15 cellular contexts compared by ENCODE assay signal in the genomic region with DNA sequence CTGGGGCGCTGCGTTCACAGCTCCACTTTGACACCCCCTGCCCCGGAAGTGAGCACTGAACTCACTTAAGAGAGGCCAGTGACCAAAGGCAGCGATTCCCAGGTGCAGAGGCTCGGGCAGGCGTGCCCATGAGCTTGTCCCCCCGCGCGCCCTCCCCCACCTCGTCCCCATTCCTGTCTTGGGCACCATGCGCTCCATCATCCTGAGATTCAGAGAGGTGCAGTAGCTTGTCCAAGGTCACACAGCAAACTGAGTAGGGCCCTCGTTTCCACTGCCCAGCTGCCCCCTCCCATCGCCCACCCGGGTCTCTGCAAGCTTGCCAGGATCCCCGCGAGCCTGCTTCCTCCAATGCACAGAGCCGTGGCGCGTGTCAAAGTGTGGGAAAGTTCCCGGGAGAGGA.
DNase-seq lines count a peak whose midpoint lies in the region; ATAC-seq and TF ChIP-seq lines count a peak whose summit lies in the region.
"Had no signal": no experiment of that assay in that cellular context is flagged by ENCODE, and none has a peak within 500 bp of the region (broad histone marks: within the 10 kb centered on the region; RNA-seq: fewer than 3 reads in every experiment).

No MANE protein-coding gene starts in this region.

- H3K36me3 ChIP-seq in left ventricle myocardium inferior (no peaks in the 10 kb centered on the region), suprapubic skin (no peaks in the 10 kb centered on the region)

- H3K27me3 Mint-ChIP-seq in brain (peaks cover 58% of the 10 kb centered on the region), immature natural killer cell (ENCODE audit: low read depth in 3 of 3) (peaks cover 11 to 29% (median 12%) of the 10 kb centered on the region in 3 donors)

- peaks cover 64% of the 10 kb centered on the region for H3K4me1 Mint-ChIP-seq in brain
- peaks cover 28 to 33% of the 10 kb centered on the region in 2 donors for H3K4me1 Mint-ChIP-seq in immature natural killer cell

- TF ChIP-seq POLR2A in suprapubic skin (IDR thresholded peaks at IDR 0.05), result no peak

- H3K4me3 Mint-ChIP-seq in brain (peak overlapping the region; percentile 76 to 87 (median 84)), immature natural killer cell (peak overlapping the region in 4 of 5 donors; percentile 44 to 83 (median 73))
- H3K4me3 Mint-ChIP-seq: activated naive CD4-positive, alpha-beta T cell treated with anti-CD3 and anti-CD28 coated beads, Interleukin-2, amount 10 ng/mL, durations not matched to agents 7 days and 5 days had no signal

- ATAC-seq in Right ventricle myocardium inferior, result no peak
- ATAC-seq: HCT116; stimulated activated naive CD8-positive, alpha-beta T cell treated with anti-CD3 and anti-CD28 coated beads, Interleukin-15, Interleukin-2, amounts not matched to agents 100 U/mL and 50 U/mL, for 24 hours had no signal

- H3K9me3 ChIP-seq in left ventricle myocardium inferior (replicated peaks) (no peaks in the 10 kb centered on the region), suprapubic skin (no peaks in the 10 kb centered on the region)

- H3K27ac ChIP-seq in left ventricle myocardium inferior (replicated peaks) (no peak overlapping the region), suprapubic skin (no peak overlapping the region)

- TF ChIP-seq CTCF in left ventricle myocardium inferior (IDR thresholded peaks at IDR 0.05; ENCODE audit: borderline replicate concordance) (no peak), brain (conservative IDR thresholded peaks at IDR 0.05) (no peak), suprapubic skin (IDR thresholded peaks at IDR 0.05) (no peak)

- peak overlapping the region; percentile 61 for H3K4me3 ChIP-seq in left ventricle myocardium inferior
- peak overlapping the region; percentile 47 for H3K4me3 ChIP-seq in suprapubic skin

- H3K27me3 ChIP-seq in left ventricle myocardium inferior (ENCODE audit: low read depth) (peaks cover 96% of the 10 kb centered on the region), suprapubic skin (peaks cover 91% of the 10 kb centered on the region)

- H3K4me1 ChIP-seq in left ventricle myocardium inferior (peaks cover 33% of the 10 kb centered on the region), suprapubic skin (peaks cover 23% of the 10 kb centered on the region)

- no peak for TF ChIP-seq EP300 in suprapubic skin (IDR thresholded peaks at IDR 0.05)

- no peak overlapping the region for H3K27ac Mint-ChIP-seq in brain
- no peak overlapping the region for H3K27ac Mint-ChIP-seq in immature natural killer cell
- H3K27ac Mint-ChIP-seq: activated naive CD4-positive, alpha-beta T cell treated with anti-CD3 and anti-CD28 coated beads, Interleukin-2, amount 10 ng/mL, durations not matched to agents 7 days and 5 days had no signal

- WGBS in suprapubic skin, result 68% methylated on average over 11 of the region's 20 CpGs

- no peaks in the 10 kb centered on the region for H3K36me3 Mint-ChIP-seq in brain
- H3K36me3 Mint-ChIP-seq in immature natural killer cell, result peaks cover 0 to 5% (median 0%) of the 10 kb centered on the region in 3 donors
- H3K36me3 Mint-ChIP-seq: activated naive CD4-positive, alpha-beta T cell treated with anti-CD3 and anti-CD28 coated beads, Interleukin-2, amount 10 ng/mL, durations not matched to agents 7 days and 5 days had no signal

- intact Hi-C loops in left ventricle myocardium inferior (cut with micrococcal nuclease), result no loop called here
- intact Hi-C loops in Right ventricle myocardium inferior (cut with DNase I), result no loop called here

- DNase-seq in left ventricle myocardium inferior, result no peak
- no peak for DNase-seq in Right ventricle myocardium inferior (ENCODE audit: missing footprints)
- no peak for DNase-seq in immature natural killer cell
- DNase-seq in suprapubic skin (ENCODE audit: low spot score in 2 of 2), result no peak
- no peak for DNase-seq in NCI-H1092 (lab: John Stamatoyannopoulos, UW)
- DNase-seq in COLO668 (lab: John Stamatoyannopoulos, UW; ENCODE audit: unreplicated experiment), result no peak
- DNase-seq in activated CD4-positive, alpha-beta T cell treated with anti-CD3 and anti-CD28 coated beads, Interleukin-2, amount 50 U/mL, for 1 hour, result no peak
- DNase-seq: activated naive CD4-positive, alpha-beta T cell treated with anti-CD3 and anti-CD28 coated beads, Interleukin-2, amount 10 ng/mL, durations not matched to agents 7 days and 5 days; left colon; NCI-H1436 treated with DMSO at 0.1 percent for 48 hours; NCI-H510A; stimulated activated naive CD8-positive, alpha-beta T cell treated with anti-CD3 and anti-CD28 coated beads, Interleukin-15, Interleukin-2, amounts not matched to agents 100 U/mL and 50 U/mL, for 24 hours had no signal

- H3K9me3 Mint-ChIP-seq in brain, result peaks cover 0 to 5% (median 0%) of the 10 kb centered on the region in 5 experiments
- no peaks in the 10 kb centered on the region for H3K9me3 Mint-ChIP-seq in immature natural killer cell
- H3K9me3 Mint-ChIP-seq: activated naive CD4-positive, alpha-beta T cell treated with anti-CD3 and anti-CD28 coated beads, Interleukin-2, amount 10 ng/mL, durations not matched to agents 7 days and 5 days; neural crest cell had no signal
